14 cellular contexts compared by ENCODE assay signal in the genomic region with DNA sequence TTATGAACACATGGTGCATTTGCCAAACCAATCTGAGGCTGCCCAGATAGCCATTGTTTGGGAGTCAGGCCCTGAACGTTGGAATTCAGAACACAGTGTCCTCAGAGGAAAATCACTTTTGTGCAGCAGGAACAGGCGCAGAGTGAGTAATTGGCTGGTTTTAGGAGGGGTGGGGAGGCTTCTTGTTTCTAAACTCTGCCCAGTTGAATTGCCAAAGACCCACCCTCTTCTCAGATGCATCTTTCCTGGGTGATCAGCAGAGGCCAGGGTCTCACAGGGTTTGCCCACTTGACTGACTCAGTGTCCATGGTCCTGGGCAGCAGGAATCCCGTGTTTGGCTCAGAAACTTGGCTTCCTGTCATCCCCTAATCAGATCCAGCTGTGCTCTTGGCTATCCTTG. TPM values are rescaled to one million over a fixed set of nuclear protein-coding genes. Genes with fewer than 3 reads are reported as not detected.
DNase-seq lines count a peak whose midpoint lies in the region; ATAC-seq and TF ChIP-seq lines count a peak whose summit lies in the region.
"Had no signal": no experiment of that assay in that cellular context is flagged by ENCODE, and none has a peak within 500 bp of the region (broad histone marks: within the 10 kb centered on the region; RNA-seq: fewer than 3 reads in every experiment).

No MANE protein-coding gene starts in this region.

- no peaks in the 10 kb centered on the region for H3K36me3 ChIP-seq in sigmoid colon

- H3K4me1 Mint-ChIP-seq in WTC11: no peaks in the 10 kb centered on the region
- H3K4me1 Mint-ChIP-seq: natural killer cell had no signal

- H3K9me3 ChIP-seq in sigmoid colon: no peaks in the 10 kb centered on the region

- POLR2A ChIA-PET in WTC11 (lab: Charles Lee): no interaction called here

- CTCF ChIA-PET in WTC11 (lab: Charles Lee): interaction anchor here (3.6 kb wide), 1 partner anchor 56 kb away, joined by 18 read pairs; no protein-coding TSS in a partner anchor

- H3K27ac ChIP-seq in sigmoid colon: peak overlapping the region; percentile 65 to 82 (median 78)

- no peaks in the 10 kb centered on the region for H3K36me3 Mint-ChIP-seq in WTC11
- H3K36me3 Mint-ChIP-seq: natural killer cell had no signal

- in situ Hi-C loops in astrocyte of the cerebellum (cut with HindIII; ENCODE audit: low sequenced_read_pairs): loop anchor here (5.0 kb wide), 1 partner anchor 141 kb away; no protein-coding TSS in a partner anchor

- peak; percentile 16 to 79 (median 52) for TF ChIP-seq EP300 in sigmoid colon (IDR thresholded peaks at IDR 0.05)

- H3K4me1 ChIP-seq in sigmoid colon: peaks cover 0 to 51% (median 48%) of the 10 kb centered on the region in 4 donors

- TF ChIP-seq CTCF in AG09319 (IDR thresholded peaks at IDR 0.05; ENCODE audit: low read depth, low read length): no peak
- TF ChIP-seq CTCF in astrocyte of the cerebellum (IDR thresholded peaks at IDR 0.05; ENCODE audit: low read depth, low read length, missing control alignments): no peak
- TF ChIP-seq CTCF in sigmoid colon (IDR thresholded peaks at IDR 0.05): no peak
- no peak for TF ChIP-seq CTCF in WTC11 (IDR thresholded peaks at IDR 0.05)

- H3K9me3 Mint-ChIP-seq in WTC11: no peaks in the 10 kb centered on the region
- H3K9me3 Mint-ChIP-seq: natural killer cell had no signal

- H3K27me3 ChIP-seq in sigmoid colon: no peaks in the 10 kb centered on the region

- TF ChIP-seq POLR2A in sigmoid colon (IDR thresholded peaks at IDR 0.05): no peak

- DNase-seq in AG09319 (ENCODE audit: extremely low read depth, low read depth) (peak; percentile 39), astrocyte of the cerebellum (ENCODE audit: low read depth) (peak; percentile 27), left cardiac atrium (no peak), sigmoid colon (peak; percentile 87), WTC11 (ENCODE audit: low spot score) (no peak), SHP77 (lab: John Stamatoyannopoulos, UW) (no peak), epidermal melanocyte (ENCODE audit: insufficient read length, low spot score) (no peak)
- DNase-seq in activated CD4-positive, alpha-beta T cell treated with anti-CD3 and anti-CD28 coated beads for 48 hours: no peak
- DNase-seq: activated CD4-positive, alpha-beta T cell treated with anti-CD3 and anti-CD28 coated beads for 1 hour; DMS53; kidney glomerular epithelial cell; natural killer cell; NCI-H2029 treated with DMSO at 0.1 percent for 48 hours had no signal

- ATAC-seq in left cardiac atrium: peak; percentile 53 to 58
- no peak for ATAC-seq in WTC11
- ATAC-seq: K562, natural killer cell had no signal

- H3K4me3 Mint-ChIP-seq in WTC11: no peak overlapping the region
- H3K4me3 Mint-ChIP-seq: natural killer cell had no signal

- peaks cover 3% of the 10 kb centered on the region; the same call in 1 of the 2 replicates for H3K27me3 Mint-ChIP-seq in WTC11 (ENCODE audit: low read depth)

- no peak overlapping the region for H3K27ac Mint-ChIP-seq in WTC11
- H3K27ac Mint-ChIP-seq: natural killer cell had no signal

- intact Hi-C loops in left cardiac atrium (cut with DNase I): loop anchor here in 1 of 2 donors (5.0 kb wide), 1 partner anchor 146 kb away; no protein-coding TSS in a partner anchor
- intact Hi-C loops in sigmoid colon (cut with DNase I): loop anchor here (5.0 kb wide), 1 partner anchor 56 kb away; no protein-coding TSS in a partner anchor

- no peak overlapping the region for H3K4me3 ChIP-seq in astrocyte of the cerebellum (ENCODE audit: low read depth, low read length)
- no peak overlapping the region for H3K4me3 ChIP-seq in sigmoid colon
- H3K4me3 ChIP-seq: K562 had no signal

- 49 to 55% methylated on average over 3 of the region's 3 CpGs for WGBS in sigmoid colon, 2 donors

TF ChIP-seq in WTC11, 78 proteins besides CTCF, POLR2A, EP300 and RAD21:
- TF ChIP-seq FOXK1 (CRISPR knock-in tag; IDR thresholded peaks at IDR 0.05): no peak
- TF ChIP-seq NR1H2 (CRISPR knock-in tag; IDR thresholded peaks at IDR 0.05): no peak
- TF ChIP-seq, protein P1, sequence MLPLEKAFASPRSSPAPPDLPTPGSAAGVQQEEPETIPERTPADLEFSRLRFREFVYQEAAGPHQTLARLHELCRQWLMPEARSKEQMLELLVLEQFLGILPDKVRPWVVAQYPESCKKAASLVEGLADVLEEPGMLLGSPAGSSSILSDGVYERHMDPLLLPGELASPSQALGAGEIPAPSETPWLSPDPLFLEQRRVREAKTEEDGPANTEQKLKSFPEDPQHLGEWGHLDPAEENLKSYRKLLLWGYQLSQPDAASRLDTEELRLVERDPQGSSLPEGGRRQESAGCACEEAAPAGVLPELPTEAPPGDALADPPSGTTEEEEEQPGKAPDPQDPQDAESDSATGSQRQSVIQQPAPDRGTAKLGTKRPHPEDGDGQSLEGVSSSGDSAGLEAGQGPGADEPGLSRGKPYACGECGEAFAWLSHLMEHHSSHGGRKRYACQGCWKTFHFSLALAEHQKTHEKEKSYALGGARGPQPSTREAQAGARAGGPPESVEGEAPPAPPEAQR (CRISPR knock-in tag; IDR thresholded peaks at IDR 0.05): no peak
- TF ChIP-seq, protein P2, sequence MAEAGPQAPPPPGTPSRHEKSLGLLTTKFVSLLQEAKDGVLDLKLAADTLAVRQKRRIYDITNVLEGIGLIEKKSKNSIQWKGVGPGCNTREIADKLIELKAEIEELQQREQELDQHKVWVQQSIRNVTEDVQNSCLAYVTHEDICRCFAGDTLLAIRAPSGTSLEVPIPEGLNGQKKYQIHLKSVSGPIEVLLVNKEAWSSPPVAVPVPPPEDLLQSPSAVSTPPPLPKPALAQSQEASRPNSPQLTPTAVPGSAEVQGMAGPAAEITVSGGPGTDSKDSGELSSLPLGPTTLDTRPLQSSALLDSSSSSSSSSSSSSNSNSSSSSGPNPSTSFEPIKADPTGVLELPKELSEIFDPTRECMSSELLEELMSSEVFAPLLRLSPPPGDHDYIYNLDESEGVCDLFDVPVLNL (CRISPR knock-in tag; IDR thresholded peaks at IDR 0.05; ENCODE audit: borderline replicate concordance, low read depth): no peak
- TF ChIP-seq FOXP1 (CRISPR knock-in tag; IDR thresholded peaks at IDR 0.05; ENCODE audit: borderline replicate concordance): no peak
- TF ChIP-seq, protein P3, sequence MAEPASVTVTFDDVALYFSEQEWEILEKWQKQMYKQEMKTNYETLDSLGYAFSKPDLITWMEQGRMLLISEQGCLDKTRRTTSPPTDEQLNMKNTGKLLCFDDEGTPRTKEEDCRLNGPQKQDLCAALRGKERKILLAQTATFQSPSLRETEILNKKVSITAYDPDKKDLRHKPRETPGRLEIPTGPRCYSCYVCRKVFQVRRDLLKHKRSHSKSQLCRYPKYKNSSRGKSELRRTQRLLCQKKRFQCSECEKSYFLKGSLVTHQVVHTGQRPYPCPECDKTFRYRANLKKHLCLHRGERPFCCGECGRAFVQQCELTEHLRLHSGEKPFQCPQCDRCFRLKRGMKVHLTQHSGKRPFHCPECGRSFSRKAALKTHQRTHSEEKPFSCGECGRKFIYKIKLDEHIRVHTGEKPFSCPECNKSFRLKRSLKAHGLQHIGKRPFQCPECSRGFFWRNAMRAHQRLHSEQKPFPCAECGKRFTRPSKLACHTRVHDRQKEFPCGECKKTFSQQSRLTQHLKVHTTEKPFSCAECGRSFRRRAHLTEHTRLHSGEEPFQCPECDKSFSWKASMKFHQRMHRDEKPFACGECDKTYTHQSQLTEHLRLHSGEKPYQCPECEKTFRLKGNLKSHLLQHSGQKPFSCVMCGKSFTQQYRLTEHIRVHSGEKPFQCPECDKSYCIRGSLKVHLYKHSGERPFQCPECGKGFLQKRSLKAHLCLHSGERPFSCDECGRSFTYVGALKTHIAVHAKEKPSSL (CRISPR knock-in tag; conservative IDR thresholded peaks at IDR 0.05): no peak
- TF ChIP-seq RELA (CRISPR knock-in tag; IDR thresholded peaks at IDR 0.05; ENCODE audit: borderline replicate concordance): no peak
- TF ChIP-seq CBFB (CRISPR knock-in tag; IDR thresholded peaks at IDR 0.05; ENCODE audit: low read depth): no peak
- no peak for TF ChIP-seq TEAD4 (CRISPR knock-in tag; IDR thresholded peaks at IDR 0.05)
- TF ChIP-seq HMGA2 (CRISPR knock-in tag; IDR thresholded peaks at IDR 0.05): no peak
- no peak for TF ChIP-seq ATF1 (CRISPR knock-in tag; IDR thresholded peaks at IDR 0.05)
- TF ChIP-seq CREM (CRISPR knock-in tag; IDR thresholded peaks at IDR 0.05): no peak
- TF ChIP-seq CREB1 (CRISPR knock-in tag; IDR thresholded peaks at IDR 0.05): no peak
- TF ChIP-seq ESRRA (CRISPR knock-in tag; IDR thresholded peaks at IDR 0.05; ENCODE audit: borderline replicate concordance): no peak
- TF ChIP-seq ZNF121 (CRISPR knock-in tag; IDR thresholded peaks at IDR 0.05): no peak

RNA-seq across cellular contexts. Expression of a gene that starts 24.3 kb away (rescaled TPM):
- total RNA-seq in left cardiac atrium (not detected), sigmoid colon (under 1 TPM in 1 of 4 donors, not detected in 3; 0.49 TPM), WTC11 (2021) (not detected in 3 replicates)
- under 1 TPM in 1 of 3 donors, not detected in 2; under 0.01 TPM for polyA plus RNA-seq in sigmoid colon
- total RNA-seq: K562, natural killer cell had no signal
- polyA plus RNA-seq: K562 had no signal

Comparison
In these comparisons a context has a peak if more than half of its experiments do, and no peak if none do; other contexts are left out.
1. DNase-seq: peak in AG09319 (single experiment), astrocyte of the cerebellum (single experiment) and sigmoid colon (single experiment); none in left cardiac atrium (single experiment), WTC11 (single experiment), SHP77 (0 of 2), activated CD4-positive, alpha-beta T cell treated with anti-CD3 and anti-CD28 coated beads for 48 hours (single experiment) and epidermal melanocyte (single experiment).